ENCODE assay signal across 18 cellular contexts in the genomic region with DNA sequence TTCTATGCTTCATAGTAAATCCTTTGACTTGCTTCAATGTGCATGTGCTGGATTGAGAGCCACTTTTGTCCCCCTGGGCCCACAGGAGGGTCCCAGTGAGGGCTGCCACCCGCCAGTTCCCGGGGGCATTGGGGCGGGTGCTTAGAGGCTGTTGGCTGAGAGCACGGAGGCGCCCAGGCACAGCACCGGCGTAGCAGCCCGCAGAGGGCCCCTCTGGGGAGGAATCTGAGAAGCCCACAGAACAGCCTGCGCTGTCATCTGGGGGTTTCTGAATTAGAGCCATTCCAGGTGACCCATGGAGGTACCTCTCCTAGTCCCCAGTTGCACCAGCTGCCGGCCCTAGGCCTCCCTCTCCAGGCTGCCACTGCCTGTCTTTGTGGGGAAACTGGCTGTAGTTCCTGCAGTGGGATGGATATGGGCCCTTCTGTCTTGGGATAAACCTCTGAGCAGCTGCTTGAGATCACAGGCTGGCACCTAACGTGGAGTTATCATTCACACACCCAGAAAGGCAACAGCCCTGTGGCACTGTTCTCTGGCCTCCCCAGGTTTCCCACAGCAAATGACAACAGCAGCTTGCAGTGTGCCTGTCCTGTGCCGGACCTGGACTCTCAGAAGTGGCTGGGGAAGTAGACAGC. TPM values are rescaled to one million over a fixed set of nuclear protein-coding genes. Genes with fewer than 3 reads are reported as not detected.
"Had no signal": no experiment of that assay in that cellular context is flagged by ENCODE, and none has a peak within 500 bp of the region (broad histone marks: within the 10 kb centered on the region; RNA-seq: fewer than 3 reads in every experiment).

No MANE protein-coding gene starts in this region.

- H3K9me3 Mint-ChIP-seq: activated CD4-positive, alpha-beta memory T cell treated with anti-CD3 and anti-CD28 coated beads for 36 hours; activated naive CD8-positive, alpha-beta T cell treated with anti-CD3 and anti-CD28 coated beads for 36 hours; activated T-helper 1 cell treated with anti-CD3 and anti-CD28 coated beads, Interleukin-12 subunit alpha, Interleukin-12 subunit beta, Interleukin-2, Interleukin-4 antibody, amounts not matched to agents 30 ng/mL and 10 ng/mL and 1 ng/mL, durations not matched to agents 14 hours and 24 hours and 36 hours; natural killer cell treated with Interleukin-12 subunit alpha and Interleukin-12 subunit beta and Interleukin-15 and Interleukin-18, amount 100 ng/mL, for 72 hours; stimulated activated memory B cell treated with anti-CD40 and anti-IgM and Interleukin-4, amounts not matched to agents 10 μg/mL and 1 μg/mL and 100 μg/mL, for 72 hours had no signal

- H3K27me3 Mint-ChIP-seq: activated CD4-positive, alpha-beta memory T cell treated with anti-CD3 and anti-CD28 coated beads for 36 hours; activated naive CD8-positive, alpha-beta T cell treated with anti-CD3 and anti-CD28 coated beads for 36 hours; natural killer cell treated with Interleukin-12 subunit alpha and Interleukin-12 subunit beta and Interleukin-15 and Interleukin-18, amount 100 ng/mL, for 72 hours had no signal

- H3K27ac ChIP-seq: cardiac muscle cell, dorsolateral prefrontal cortex, neutrophil, spleen, WERI-Rb-1 had no signal

- FAIRE-seq: colon had no signal

- ATAC-seq: natural killer cell treated with Interleukin-12 subunit alpha and Interleukin-12 subunit beta and Interleukin-15 and Interleukin-18, amount 100 ng/mL, for 72 hours; stimulated activated memory B cell treated with anti-CD40 and anti-IgM and Interleukin-4, amounts not matched to agents 10 μg/mL and 1 μg/mL and 100 μg/mL, for 72 hours had no signal

- H3K9me3 ChIP-seq: neutrophil, spleen had no signal

- H3K4me1 Mint-ChIP-seq: activated naive CD8-positive, alpha-beta T cell treated with anti-CD3 and anti-CD28 coated beads for 36 hours; stimulated activated memory B cell treated with anti-CD40 and anti-IgM and Interleukin-4, amounts not matched to agents 10 μg/mL and 1 μg/mL and 100 μg/mL, for 72 hours had no signal

- H3K27ac Mint-ChIP-seq: activated CD4-positive, alpha-beta memory T cell treated with anti-CD3 and anti-CD28 coated beads for 36 hours; activated naive CD8-positive, alpha-beta T cell treated with anti-CD3 and anti-CD28 coated beads for 36 hours; activated T-helper 1 cell treated with anti-CD3 and anti-CD28 coated beads, Interleukin-12 subunit alpha, Interleukin-12 subunit beta, Interleukin-2, Interleukin-4 antibody, amounts not matched to agents 30 ng/mL and 10 ng/mL and 1 ng/mL, durations not matched to agents 14 hours and 24 hours and 36 hours; natural killer cell treated with Interleukin-12 subunit alpha and Interleukin-12 subunit beta and Interleukin-15 and Interleukin-18, amount 100 ng/mL, for 72 hours; stimulated activated memory B cell treated with anti-CD40 and anti-IgM and Interleukin-4, amounts not matched to agents 10 μg/mL and 1 μg/mL and 100 μg/mL, for 72 hours had no signal

- H3K27me3 ChIP-seq: cardiac muscle cell, neutrophil had no signal

- H3K4me3 ChIP-seq: cardiac muscle cell, dorsolateral prefrontal cortex, spleen had no signal

- DNase-seq: activated CD4-positive, alpha-beta memory T cell treated with anti-CD3 and anti-CD28 coated beads for 36 hours; activated CD4-positive, alpha-beta T cell treated with anti-CD3 and anti-CD28 coated beads for 4 hours; activated naive CD4-positive, alpha-beta T cell; activated naive CD8-positive, alpha-beta T cell treated with anti-CD3 and anti-CD28 coated beads for 36 hours; activated T-cell treated with anti-CD3 and anti-CD28 coated beads for 4 hours; amniotic stem cell; spleen; stimulated activated CD4-positive, alpha-beta T cell treated with anti-CD3 and anti-CD28 coated beads, Interleukin-4, amount 100 ng/mL, for 4 hours; T-helper 2 cell; WERI-Rb-1 had no signal

- H3K36me3 Mint-ChIP-seq: activated CD4-positive, alpha-beta memory T cell treated with anti-CD3 and anti-CD28 coated beads for 36 hours; activated naive CD8-positive, alpha-beta T cell treated with anti-CD3 and anti-CD28 coated beads for 36 hours; natural killer cell treated with Interleukin-12 subunit alpha and Interleukin-12 subunit beta and Interleukin-15 and Interleukin-18, amount 100 ng/mL, for 72 hours; stimulated activated memory B cell treated with anti-CD40 and anti-IgM and Interleukin-4, amounts not matched to agents 10 μg/mL and 1 μg/mL and 100 μg/mL, for 72 hours had no signal

- H3K4me3 Mint-ChIP-seq: activated CD4-positive, alpha-beta memory T cell treated with anti-CD3 and anti-CD28 coated beads for 36 hours; activated naive CD8-positive, alpha-beta T cell treated with anti-CD3 and anti-CD28 coated beads for 36 hours; activated T-helper 1 cell treated with anti-CD3 and anti-CD28 coated beads, Interleukin-12 subunit alpha, Interleukin-12 subunit beta, Interleukin-2, Interleukin-4 antibody, amounts not matched to agents 30 ng/mL and 10 ng/mL and 1 ng/mL, durations not matched to agents 14 hours and 24 hours and 36 hours; natural killer cell treated with Interleukin-12 subunit alpha and Interleukin-12 subunit beta and Interleukin-15 and Interleukin-18, amount 100 ng/mL, for 72 hours; stimulated activated memory B cell treated with anti-CD40 and anti-IgM and Interleukin-4, amounts not matched to agents 10 μg/mL and 1 μg/mL and 100 μg/mL, for 72 hours had no signal

- H3K36me3 ChIP-seq: cardiac muscle cell, neutrophil, spleen had no signal

RNA-seq across cellular contexts. Expression of a gene that starts 39.5 kb away (rescaled TPM):
- total RNA-seq: activated CD4-positive, alpha-beta memory T cell treated with anti-CD3 and anti-CD28 coated beads for 36 hours; activated naive CD8-positive, alpha-beta T cell treated with anti-CD3 and anti-CD28 coated beads for 36 hours; natural killer cell treated with Interleukin-12 subunit alpha and Interleukin-12 subunit beta and Interleukin-15 and Interleukin-18, amount 100 ng/mL, for 72 hours had no signal

RNA-seq across cellular contexts. Expression of a gene that starts 54.0 kb away (rescaled TPM):
- total RNA-seq: activated CD4-positive, alpha-beta memory T cell treated with anti-CD3 and anti-CD28 coated beads for 36 hours; activated T-helper 1 cell treated with anti-CD3 and anti-CD28 coated beads, Interleukin-12 subunit alpha, Interleukin-12 subunit beta, Interleukin-2, Interleukin-4 antibody, amounts not matched to agents 30 ng/mL and 10 ng/mL and 1 ng/mL, durations not matched to agents 14 hours and 24 hours and 36 hours; glomerular endothelial cell had no signal
